In the genomic region with DNA sequence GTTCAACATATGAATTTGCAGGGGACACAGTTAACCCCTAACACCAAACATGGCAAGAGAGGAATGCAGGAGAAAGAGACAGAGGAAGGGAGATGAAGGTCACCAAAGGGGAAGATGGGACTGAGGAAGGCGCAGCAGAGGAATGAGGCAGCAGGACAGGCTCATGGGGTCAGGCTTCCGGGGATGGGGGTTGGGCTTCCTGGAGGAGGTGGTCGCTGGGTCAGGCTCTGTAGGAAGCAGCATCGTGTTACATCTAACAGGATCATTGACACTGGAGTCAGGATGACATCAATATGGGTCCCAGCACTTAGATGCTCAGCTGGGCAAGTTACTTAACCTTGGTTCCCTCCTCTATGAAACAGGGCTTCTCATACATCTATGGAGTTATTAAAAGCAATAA, we compare ENCODE assay signal across 23 cellular contexts.
A peak's percentile ranks its signal among the peaks of the same experiment; 100 is the strongest.
DNase-seq lines count a peak whose midpoint lies in the region; ATAC-seq, FAIRE-seq and TF ChIP-seq lines count a peak whose summit lies in the region.
"Had no signal": no experiment of that assay in that cellular context is flagged by ENCODE, and none has a peak within 500 bp of the region (broad histone marks: within the 10 kb centered on the region; RNA-seq: fewer than 3 reads in every experiment).

No MANE protein-coding gene starts in this region.

- intact Hi-C loops in spleen (cut with DNase I; ENCODE audit: low total_unique reads): no loop called here

- H3K4me2 ChIP-seq in astrocyte (ENCODE audit: low read length): no peak overlapping the region
- H3K4me2 ChIP-seq: BLaER1, KMS-11 had no signal

- no peaks in the 10 kb centered on the region for H3K27me3 Mint-ChIP-seq in activated naive CD4-positive, alpha-beta T cell treated with anti-CD3 and anti-CD28 coated beads, Interleukin-2, amount 50 U/mL, for 24 hours
- peaks cover 25% of the 10 kb centered on the region for H3K27me3 Mint-ChIP-seq in astrocyte (ENCODE audit: low read depth, unreplicated experiment)

- H3K36me3 Mint-ChIP-seq in activated naive CD4-positive, alpha-beta T cell treated with anti-CD3 and anti-CD28 coated beads, Interleukin-2, amount 50 U/mL, for 24 hours: peaks cover 2% of the 10 kb centered on the region
- peaks cover 0 to 4% of the 10 kb centered on the region in 2 donors for H3K36me3 Mint-ChIP-seq in activated naive CD4-positive, alpha-beta T cell treated with anti-CD3 and anti-CD28 coated beads, Interleukin-2, amount 50 U/mL, for 72 hours
- no peaks in the 10 kb centered on the region for H3K36me3 Mint-ChIP-seq in astrocyte (ENCODE audit: low read depth, unreplicated experiment)
- H3K36me3 Mint-ChIP-seq: CD4-positive, CD25-positive, alpha-beta regulatory T cell had no signal

- H3K27me3 ChIP-seq in astrocyte (ENCODE audit: insufficient read depth, low read length) (no peaks in the 10 kb centered on the region), spleen (replicated peaks in 1 of 7) (peaks cover 0 to 26% (median 0%) of the 10 kb centered on the region in 7 donors)
- H3K27me3 ChIP-seq in effector memory CD4-positive, alpha-beta T cell (replicated peaks; ENCODE audit: control insufficient read depth, insufficient read depth, low read length, poor library complexity, severe bottlenecking): no peaks in the 10 kb centered on the region
- H3K27me3 ChIP-seq: BLaER1, Peyer's patch had no signal

- TF ChIP-seq CTCF in astrocyte (IDR thresholded peaks at IDR 0.05; ENCODE audit: insufficient read depth, low read depth, low read length): no peak
- no peak for TF ChIP-seq CTCF in spleen (IDR thresholded peaks at IDR 0.05 in 8 of 11, conservative IDR thresholded peaks at IDR 0.05 in 3 of 11)

- no peaks in the 10 kb centered on the region for H3K79me2 ChIP-seq in astrocyte (ENCODE audit: insufficient read depth, low read length)

- 41 to 52% (median 44%) methylated on average over 4 of the region's 4 CpGs for WGBS in spleen, 5 donors

- no peak for DNase-seq in activated naive CD4-positive, alpha-beta T cell treated with anti-CD3 and anti-CD28 coated beads, Interleukin-2, amount 50 U/mL, for 72 hours (ENCODE audit: low spot score in 2 of 2)
- DNase-seq in astrocyte (ENCODE audit: low read depth): no peak
- DNase-seq in iPS-NIHi11 (ENCODE audit: low spot score): peak; percentile 67
- peak; percentile 13 for DNase-seq in spleen
- no peak for DNase-seq in LoVo (ENCODE audit: low spot score)
- DNase-seq in effector memory CD4-positive, alpha-beta T cell: no peak
- DNase-seq: CD4-positive, CD25-positive, alpha-beta regulatory T cell; GOT3; NCI-H1092; NCI-H1417 treated with DMSO at 0.1 percent for 48 hours; NCI-H1694 treated with DMSO at 0.1 percent for 48 hours; NCI-H2081; NCI-H2227 treated with DMSO at 0.1 percent for 48 hours; NCI-H69; OCI-M1; Peyer's patch; SHP77 treated with DMSO at 0.1 percent for 48 hours had no signal

- no peaks in the 10 kb centered on the region for H3K9me3 Mint-ChIP-seq in activated naive CD4-positive, alpha-beta T cell treated with anti-CD3 and anti-CD28 coated beads, Interleukin-2, amount 50 U/mL, for 24 hours
- peaks cover 5 to 6% of the 10 kb centered on the region in 2 donors for H3K9me3 Mint-ChIP-seq in activated naive CD4-positive, alpha-beta T cell treated with anti-CD3 and anti-CD28 coated beads, Interleukin-2, amount 50 U/mL, for 72 hours
- H3K9me3 Mint-ChIP-seq in astrocyte (ENCODE audit: unreplicated experiment): peaks cover 4% of the 10 kb centered on the region

- no peak overlapping the region for H3K9ac ChIP-seq in astrocyte (ENCODE audit: low read length)
- H3K9ac ChIP-seq: BLaER1, KMS-11 had no signal

- H2AFZ ChIP-seq in astrocyte (ENCODE audit: low read depth, low read length): no peak overlapping the region

- FAIRE-seq in astrocyte (lab: Jason Lieb, UNC): no peak
- FAIRE-seq: G401.6 had no signal

- TF ChIP-seq POLR2A in spleen (IDR thresholded peaks at IDR 0.05): no peak

- no peaks in the 10 kb centered on the region for H3K4me1 Mint-ChIP-seq in activated naive CD4-positive, alpha-beta T cell treated with anti-CD3 and anti-CD28 coated beads, Interleukin-2, amount 50 U/mL, for 24 hours
- H3K4me1 Mint-ChIP-seq in astrocyte (ENCODE audit: low read depth, unreplicated experiment): peaks cover 4% of the 10 kb centered on the region
- H3K4me1 Mint-ChIP-seq: CD4-positive, CD25-positive, alpha-beta regulatory T cell had no signal

- H3K4me1 ChIP-seq in astrocyte (ENCODE audit: insufficient read depth, low read length) (no peaks in the 10 kb centered on the region), spleen (no peaks in the 10 kb centered on the region)
- H3K4me1 ChIP-seq in effector memory CD4-positive, alpha-beta T cell (ENCODE audit: control insufficient read depth, insufficient read depth, low read length, poor library complexity, severe bottlenecking): no peaks in the 10 kb centered on the region
- H3K4me1 ChIP-seq: Peyer's patch had no signal

- H3K4me3 ChIP-seq in astrocyte (ENCODE audit: insufficient read depth, low read depth, low read length) (no peak overlapping the region), spleen (no peak overlapping the region)
- no peak overlapping the region for H3K4me3 ChIP-seq in effector memory CD4-positive, alpha-beta T cell (ENCODE audit: insufficient read depth, low read depth, low read length, poor library complexity, severe bottlenecking)
- H3K4me3 ChIP-seq: BLaER1, Peyer's patch had no signal

- no peak overlapping the region for H3K27ac ChIP-seq in astrocyte (ENCODE audit: low read depth, low read length)
- no peak overlapping the region for H3K27ac ChIP-seq in spleen
- H3K27ac ChIP-seq in effector memory CD4-positive, alpha-beta T cell (ENCODE audit: insufficient read depth, low read length, poor library complexity, severe bottlenecking): no peak overlapping the region
- H3K27ac ChIP-seq: BLaER1, KMS-11, Peyer's patch had no signal

- no peak overlapping the region for H3K4me3 Mint-ChIP-seq in activated naive CD4-positive, alpha-beta T cell treated with anti-CD3 and anti-CD28 coated beads, Interleukin-2, amount 50 U/mL, for 24 hours
- no peak overlapping the region for H3K4me3 Mint-ChIP-seq in astrocyte (ENCODE audit: unreplicated experiment)
- H3K4me3 Mint-ChIP-seq: CD4-positive, CD25-positive, alpha-beta regulatory T cell; IgD-negative memory B cell had no signal

- H3K27ac Mint-ChIP-seq in activated naive CD4-positive, alpha-beta T cell treated with anti-CD3 and anti-CD28 coated beads, Interleukin-2, amount 50 U/mL, for 24 hours: peak overlapping the region; percentile 39
- H3K27ac Mint-ChIP-seq in activated naive CD4-positive, alpha-beta T cell treated with anti-CD3 and anti-CD28 coated beads, Interleukin-2, amount 50 U/mL, for 72 hours: no peak overlapping the region
- peak overlapping the region; percentile 20 for H3K27ac Mint-ChIP-seq in astrocyte (ENCODE audit: unreplicated experiment)
- H3K27ac Mint-ChIP-seq: CD4-positive, CD25-positive, alpha-beta regulatory T cell had no signal

- no peaks in the 10 kb centered on the region for H4K20me1 ChIP-seq in astrocyte (ENCODE audit: insufficient read depth, low read length)
- H4K20me1 ChIP-seq: BLaER1 had no signal

- H3K9me3 ChIP-seq in astrocyte (ENCODE audit: insufficient read depth, low read depth, low read length) (no peaks in the 10 kb centered on the region), spleen (peaks cover 0 to 10% (median 6%) of the 10 kb centered on the region in 8 donors)
- no peaks in the 10 kb centered on the region for H3K9me3 ChIP-seq in effector memory CD4-positive, alpha-beta T cell (ENCODE audit: control insufficient read depth, low read length)
- H3K9me3 ChIP-seq: BLaER1, Peyer's patch had no signal

- H3K36me3 ChIP-seq in astrocyte (ENCODE audit: insufficient read depth, low read length) (no peaks in the 10 kb centered on the region), spleen (no peaks in the 10 kb centered on the region)
- no peaks in the 10 kb centered on the region for H3K36me3 ChIP-seq in effector memory CD4-positive, alpha-beta T cell (ENCODE audit: control insufficient read depth, insufficient read depth, low read length)
- H3K36me3 ChIP-seq: BLaER1, Peyer's patch had no signal

- no peak for ATAC-seq in activated naive CD4-positive, alpha-beta T cell treated with anti-CD3 and anti-CD28 coated beads, Interleukin-2, amount 50 U/mL, for 72 hours
- no peak for ATAC-seq in GM21576 (IDR thresholded peaks at IDR 0.05; ENCODE audit: unreplicated experiment)

Comparison
In these comparisons a context has a peak if more than half of its experiments do, and no peak if none do; other contexts are left out.
1. H3K27ac Mint-ChIP-seq: peak in activated naive CD4-positive, alpha-beta T cell treated with anti-CD3 and anti-CD28 coated beads, Interleukin-2, amount 50 U/mL, for 24 hours (single experiment) and astrocyte (single experiment); none in activated naive CD4-positive, alpha-beta T cell treated with anti-CD3 and anti-CD28 coated beads, Interleukin-2, amount 50 U/mL, for 72 hours (0 of 2).
2. DNase-seq: peak in iPS-NIHi11 (single experiment) and spleen (single experiment); none in activated naive CD4-positive, alpha-beta T cell treated with anti-CD3 and anti-CD28 coated beads, Interleukin-2, amount 50 U/mL, for 72 hours (0 of 2), astrocyte (single experiment), LoVo (single experiment) and effector memory CD4-positive, alpha-beta T cell (0 of 3).